In genomic region chr12:63874897-63875296, GRCh38 we compare ENCODE assay signal across 19 cellular contexts. TPM values are rescaled to one million over a fixed set of nuclear protein-coding genes. Genes with fewer than 3 reads are reported as not detected.
"Had no signal": no experiment of that assay in that cellular context is flagged by ENCODE, and none has a peak within 500 bp of the region (broad histone marks: within the 10 kb centered on the region; RNA-seq: fewer than 3 reads in every experiment).

No MANE protein-coding gene starts in this region.

- DNase-seq: KBM-7, MV-4-11, NCI-H1048, NCI-H1105, NCI-H1417, NCI-H1436 treated with DMSO at 0.1 percent for 48 hours, NCI-H1694, NCI-H187 treated with DMSO at 0.1 percent for 48 hours, NCI-H2029 treated with DMSO at 0.1 percent for 48 hours, NCI-H2171 treated with DMSO at 0.1 percent for 48 hours, NCI-H524, NCI-H526 treated with DMSO at 0.1 percent for 48 hours, NCI-H748 treated with DMSO at 0.1 percent for 48 hours, PC-3, Peyer's patch, SIG-M5 had no signal

- H3K36me3 ChIP-seq: Peyer's patch had no signal

- ATAC-seq: PC-3, Right ventricle myocardium inferior had no signal

- H3K4me3 ChIP-seq: Peyer's patch, SJSA1 had no signal

- H3K4me1 ChIP-seq: Peyer's patch had no signal

- H3K27ac ChIP-seq: Peyer's patch, SJSA1 had no signal

- H3K9me3 ChIP-seq: Peyer's patch, SJSA1 had no signal

- H3K27me3 ChIP-seq: Peyer's patch, SJSA1 had no signal

RNA-seq across cellular contexts. Expression of gene SRGAP1, which starts 30.4 kb away (rescaled TPM):
- polyA plus RNA-seq: IgD-negative memory B cell had no signal
